Comparison of ENCODE assay signal across 1 cellular context in the genomic region with DNA sequence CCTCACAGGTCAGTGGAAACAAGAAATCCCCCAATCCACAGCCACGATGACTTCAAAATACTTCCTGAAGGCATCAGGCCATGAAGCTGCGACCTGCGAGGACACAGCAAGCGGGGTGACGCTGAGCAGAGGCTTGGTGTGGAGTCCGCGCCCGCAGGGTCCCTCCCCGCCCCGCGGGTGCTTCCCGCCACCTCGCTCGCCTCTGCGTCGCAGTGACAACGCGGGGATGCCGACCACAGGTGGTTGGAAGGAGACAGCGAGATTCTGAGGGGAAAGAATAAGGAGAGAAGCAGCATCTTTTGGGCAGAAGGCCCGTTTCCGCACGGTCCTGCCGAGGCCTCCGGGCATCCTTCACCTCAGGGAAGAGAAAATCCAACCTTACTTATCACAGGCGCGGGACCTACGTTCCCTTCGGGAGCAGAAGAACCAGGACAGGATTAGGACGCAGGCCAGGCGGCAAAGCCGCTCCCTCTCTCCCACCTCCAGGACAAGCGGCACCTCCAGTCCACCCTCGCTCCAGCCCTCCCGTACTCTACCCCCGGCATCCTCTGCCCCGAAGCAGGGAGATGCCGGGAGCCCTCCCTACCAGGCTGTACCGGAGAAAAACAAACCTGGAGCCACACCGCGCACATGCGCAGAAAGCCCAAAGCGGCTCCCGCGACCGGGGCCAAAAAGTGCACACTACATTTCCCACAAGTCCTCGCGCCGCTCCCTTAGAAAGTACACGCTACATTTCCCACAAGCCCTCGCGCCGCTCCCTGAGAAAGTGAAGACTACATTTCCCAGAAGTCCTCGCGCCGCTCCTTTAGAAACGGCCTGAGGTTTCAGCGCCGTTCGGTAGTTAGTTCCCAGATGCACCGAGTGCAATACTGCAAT.
TF ChIP-seq lines count a peak whose summit lies in the region.

No MANE protein-coding gene starts in this region.

TF ChIP-seq in K562, 482 proteins besides CTCF, POLR2A, EP300 and RAD21 (continued from another document):
- TF ChIP-seq, protein P1, sequence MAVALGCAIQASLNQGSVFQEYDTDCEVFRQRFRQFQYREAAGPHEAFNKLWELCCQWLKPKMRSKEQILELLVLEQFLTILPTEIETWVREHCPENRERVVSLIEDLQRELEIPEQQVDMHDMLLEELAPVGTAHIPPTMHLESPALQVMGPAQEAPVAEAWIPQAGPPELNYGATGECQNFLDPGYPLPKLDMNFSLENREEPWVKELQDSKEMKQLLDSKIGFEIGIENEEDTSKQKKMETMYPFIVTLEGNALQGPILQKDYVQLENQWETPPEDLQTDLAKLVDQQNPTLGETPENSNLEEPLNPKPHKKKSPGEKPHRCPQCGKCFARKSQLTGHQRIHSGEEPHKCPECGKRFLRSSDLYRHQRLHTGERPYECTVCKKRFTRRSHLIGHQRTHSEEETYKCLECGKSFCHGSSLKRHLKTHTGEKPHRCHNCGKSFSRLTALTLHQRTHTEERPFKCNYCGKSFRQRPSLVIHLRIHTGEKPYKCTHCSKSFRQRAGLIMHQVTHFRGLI (CRISPR knock-in tag; IDR thresholded peaks at IDR 0.05): no peak
- peak; percentile 89 for TF ChIP-seq ZNF766 (CRISPR knock-in tag; conservative IDR thresholded peaks at IDR 0.05)
- peak; percentile 77 for TF ChIP-seq TBP (optimal IDR thresholded peaks at IDR 0.05; ENCODE audit: low read depth, low read length)
- TF ChIP-seq, protein P2, sequence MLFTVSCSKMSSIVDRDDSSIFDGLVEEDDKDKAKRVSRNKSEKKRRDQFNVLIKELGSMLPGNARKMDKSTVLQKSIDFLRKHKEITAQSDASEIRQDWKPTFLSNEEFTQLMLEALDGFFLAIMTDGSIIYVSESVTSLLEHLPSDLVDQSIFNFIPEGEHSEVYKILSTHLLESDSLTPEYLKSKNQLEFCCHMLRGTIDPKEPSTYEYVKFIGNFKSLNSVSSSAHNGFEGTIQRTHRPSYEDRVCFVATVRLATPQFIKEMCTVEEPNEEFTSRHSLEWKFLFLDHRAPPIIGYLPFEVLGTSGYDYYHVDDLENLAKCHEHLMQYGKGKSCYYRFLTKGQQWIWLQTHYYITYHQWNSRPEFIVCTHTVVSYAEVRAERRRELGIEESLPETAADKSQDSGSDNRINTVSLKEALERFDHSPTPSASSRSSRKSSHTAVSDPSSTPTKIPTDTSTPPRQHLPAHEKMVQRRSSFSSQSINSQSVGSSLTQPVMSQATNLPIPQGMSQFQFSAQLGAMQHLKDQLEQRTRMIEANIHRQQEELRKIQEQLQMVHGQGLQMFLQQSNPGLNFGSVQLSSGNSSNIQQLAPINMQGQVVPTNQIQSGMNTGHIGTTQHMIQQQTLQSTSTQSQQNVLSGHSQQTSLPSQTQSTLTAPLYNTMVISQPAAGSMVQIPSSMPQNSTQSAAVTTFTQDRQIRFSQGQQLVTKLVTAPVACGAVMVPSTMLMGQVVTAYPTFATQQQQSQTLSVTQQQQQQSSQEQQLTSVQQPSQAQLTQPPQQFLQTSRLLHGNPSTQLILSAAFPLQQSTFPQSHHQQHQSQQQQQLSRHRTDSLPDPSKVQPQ (CRISPR knock-in tag; IDR thresholded peaks at IDR 0.05; ENCODE audit: borderline replicate concordance): no peak
- no peak for TF ChIP-seq NCOA2 (IDR thresholded peaks at IDR 0.05; ENCODE audit: partially characterized antibody in 2 of 2)
- TF ChIP-seq, protein P3, sequence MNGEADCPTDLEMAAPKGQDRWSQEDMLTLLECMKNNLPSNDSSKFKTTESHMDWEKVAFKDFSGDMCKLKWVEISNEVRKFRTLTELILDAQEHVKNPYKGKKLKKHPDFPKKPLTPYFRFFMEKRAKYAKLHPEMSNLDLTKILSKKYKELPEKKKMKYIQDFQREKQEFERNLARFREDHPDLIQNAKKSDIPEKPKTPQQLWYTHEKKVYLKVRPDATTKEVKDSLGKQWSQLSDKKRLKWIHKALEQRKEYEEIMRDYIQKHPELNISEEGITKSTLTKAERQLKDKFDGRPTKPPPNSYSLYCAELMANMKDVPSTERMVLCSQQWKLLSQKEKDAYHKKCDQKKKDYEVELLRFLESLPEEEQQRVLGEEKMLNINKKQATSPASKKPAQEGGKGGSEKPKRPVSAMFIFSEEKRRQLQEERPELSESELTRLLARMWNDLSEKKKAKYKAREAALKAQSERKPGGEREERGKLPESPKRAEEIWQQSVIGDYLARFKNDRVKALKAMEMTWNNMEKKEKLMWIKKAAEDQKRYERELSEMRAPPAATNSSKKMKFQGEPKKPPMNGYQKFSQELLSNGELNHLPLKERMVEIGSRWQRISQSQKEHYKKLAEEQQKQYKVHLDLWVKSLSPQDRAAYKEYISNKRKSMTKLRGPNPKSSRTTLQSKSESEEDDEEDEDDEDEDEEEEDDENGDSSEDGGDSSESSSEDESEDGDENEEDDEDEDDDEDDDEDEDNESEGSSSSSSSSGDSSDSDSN (IDR thresholded peaks at IDR 0.05; ENCODE audit: borderline replicate concordance in 1 of 2, low read depth in 2 of 2, low read length in 2 of 2): 0 out of 4 replicates have a peak, but pooled peaks of 1 of the 2 experiments have one; percentile 14
- peak; percentile 90 to 93 for TF ChIP-seq SIX5 (IDR thresholded peaks at IDR 0.05; ENCODE audit: borderline replicate concordance in 1 of 2, insufficient read depth in 1 of 2, low read depth in 1 of 2, low read length in 2 of 2)
- TF ChIP-seq NCOA1 (IDR thresholded peaks at IDR 0.05; ENCODE audit: low read depth): no peak
- TF ChIP-seq, protein P4, sequence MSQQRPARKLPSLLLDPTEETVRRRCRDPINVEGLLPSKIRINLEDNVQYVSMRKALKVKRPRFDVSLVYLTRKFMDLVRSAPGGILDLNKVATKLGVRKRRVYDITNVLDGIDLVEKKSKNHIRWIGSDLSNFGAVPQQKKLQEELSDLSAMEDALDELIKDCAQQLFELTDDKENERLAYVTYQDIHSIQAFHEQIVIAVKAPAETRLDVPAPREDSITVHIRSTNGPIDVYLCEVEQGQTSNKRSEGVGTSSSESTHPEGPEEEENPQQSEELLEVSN (IDR thresholded peaks at IDR 0.05; ENCODE audit: borderline replicate concordance in 1 of 2, extremely low read depth in 1 of 2, insufficient read depth in 1 of 2, insufficient read length in 1 of 2, low read depth in 1 of 2, low read length in 1 of 2, poor library complexity in 1 of 2, severe bottlenecking in 1 of 2): peak; percentile 97 to 99
- 0 out of 2 replicates have a peak, but pooled peaks have one; percentile 18 for TF ChIP-seq TCF7L2 (IDR thresholded peaks at IDR 0.05; ENCODE audit: low read depth, low read length)
- no peak for TF ChIP-seq ZNF668 (CRISPR knock-in tag; IDR thresholded peaks at IDR 0.05)
- TF ChIP-seq NFE2 (IDR thresholded peaks at IDR 0.05; ENCODE audit: low read depth): no peak
- TF ChIP-seq, protein P5, sequence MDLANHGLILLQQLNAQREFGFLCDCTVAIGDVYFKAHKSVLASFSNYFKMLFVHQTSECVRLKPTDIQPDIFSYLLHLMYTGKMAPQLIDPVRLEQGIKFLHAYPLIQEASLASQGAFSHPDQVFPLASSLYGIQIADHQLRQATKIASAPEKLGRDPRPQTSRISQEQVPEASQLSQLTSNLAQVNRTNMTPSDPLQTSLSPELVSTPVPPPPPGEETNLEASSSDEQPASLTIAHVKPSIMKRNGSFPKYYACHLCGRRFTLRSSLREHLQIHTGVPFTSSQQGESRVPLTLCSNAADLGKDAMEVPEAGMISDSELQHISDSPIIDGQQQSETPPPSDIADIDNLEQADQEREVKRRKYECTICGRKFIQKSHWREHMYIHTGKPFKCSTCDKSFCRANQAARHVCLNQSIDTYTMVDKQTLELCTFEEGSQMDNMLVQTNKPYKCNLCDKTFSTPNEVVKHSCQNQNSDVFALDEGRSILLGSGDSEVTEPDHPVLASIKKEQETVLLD (IDR thresholded peaks at IDR 0.05): peak; percentile 93
- TF ChIP-seq SOX6 (IDR thresholded peaks at IDR 0.05): 0 out of 2 replicates have a peak, but pooled peaks have one; percentile 24
- TF ChIP-seq ADNP (tag; IDR thresholded peaks at IDR 0.05): no peak
- no peak for TF ChIP-seq TAL1 (IDR thresholded peaks at IDR 0.05)
- no peak for TF ChIP-seq HNRNPK (IDR thresholded peaks at IDR 0.05; ENCODE audit: low read depth, low read length, poor library complexity, severe bottlenecking)
- no peak for TF ChIP-seq EWSR1 (IDR thresholded peaks at IDR 0.05; ENCODE audit: borderline replicate concordance, low read depth, partially characterized antibody)
- TF ChIP-seq ZNF79 (CRISPR knock-in tag; IDR thresholded peaks at IDR 0.05; ENCODE audit: low read depth): no peak
- peak; percentile 83 for TF ChIP-seq RBFOX2 (IDR thresholded peaks at IDR 0.05; ENCODE audit: low read depth, low read length)
- TF ChIP-seq ZBTB17 (CRISPR knock-in tag; IDR thresholded peaks at IDR 0.05): no peak
- TF ChIP-seq ZNF408 (CRISPR knock-in tag; IDR thresholded peaks at IDR 0.05; ENCODE audit: low read depth): no peak
- peak; percentile 18; the same call in 1 of the 2 replicates for TF ChIP-seq NR2C1 (IDR thresholded peaks at IDR 0.05)
- peak; percentile 82 for TF ChIP-seq NR2C1 (tag; IDR thresholded peaks at IDR 0.05)
- no peak for TF ChIP-seq HOXB6 (CRISPR knock-in tag; IDR thresholded peaks at IDR 0.05; ENCODE audit: borderline replicate concordance)
- peak; percentile 87; the same call in 1 of the 2 replicates for TF ChIP-seq MBD2 (IDR thresholded peaks at IDR 0.05; ENCODE audit: borderline replicate concordance, low read depth)
- TF ChIP-seq RBM39 (optimal IDR thresholded peaks at IDR 0.05; ENCODE audit: low read depth, low read length): no peak
- TF ChIP-seq, protein P6, sequence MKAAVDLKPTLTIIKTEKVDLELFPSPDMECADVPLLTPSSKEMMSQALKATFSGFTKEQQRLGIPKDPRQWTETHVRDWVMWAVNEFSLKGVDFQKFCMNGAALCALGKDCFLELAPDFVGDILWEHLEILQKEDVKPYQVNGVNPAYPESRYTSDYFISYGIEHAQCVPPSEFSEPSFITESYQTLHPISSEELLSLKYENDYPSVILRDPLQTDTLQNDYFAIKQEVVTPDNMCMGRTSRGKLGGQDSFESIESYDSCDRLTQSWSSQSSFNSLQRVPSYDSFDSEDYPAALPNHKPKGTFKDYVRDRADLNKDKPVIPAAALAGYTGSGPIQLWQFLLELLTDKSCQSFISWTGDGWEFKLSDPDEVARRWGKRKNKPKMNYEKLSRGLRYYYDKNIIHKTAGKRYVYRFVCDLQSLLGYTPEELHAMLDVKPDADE (conservative IDR thresholded peaks at IDR 0.05; ENCODE audit: control insufficient read depth, low read depth, low read length): peak; percentile 97
- peak; percentile 41; the same call in 1 of the 2 replicates for TF ChIP-seq RB1 (IDR thresholded peaks at IDR 0.05; ENCODE audit: low read depth)
- no peak for TF ChIP-seq CCNT2 (IDR thresholded peaks at IDR 0.05; ENCODE audit: borderline replicate concordance, extremely low read depth, insufficient read length, low read depth, low read length)
- TF ChIP-seq, protein P7, sequence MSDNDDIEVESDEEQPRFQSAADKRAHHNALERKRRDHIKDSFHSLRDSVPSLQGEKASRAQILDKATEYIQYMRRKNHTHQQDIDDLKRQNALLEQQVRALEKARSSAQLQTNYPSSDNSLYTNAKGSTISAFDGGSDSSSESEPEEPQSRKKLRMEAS (CRISPR knock-in tag; IDR thresholded peaks at IDR 0.05): peak; percentile 82
- peak; percentile 60; the same call in 1 of the 2 replicates for TF ChIP-seq ZNF175 (CRISPR knock-in tag; IDR thresholded peaks at IDR 0.05; ENCODE audit: low read depth)
- peak; percentile 51; the same call in 1 of the 2 replicates for TF ChIP-seq GABPB1 (CRISPR knock-in tag; IDR thresholded peaks at IDR 0.05)
- TF ChIP-seq KDM5B (IDR thresholded peaks at IDR 0.05; ENCODE audit: insufficient replicate concordance, low read depth, low read length): peak; percentile 39
- 0 out of 4 replicates have a peak, but pooled peaks of 1 of the 2 experiments have one; percentile 55 for TF ChIP-seq TEAD1 (CRISPR knock-in tag; IDR thresholded peaks at IDR 0.05)
- 0 out of 2 replicates have a peak, but pooled peaks have one; percentile 76 for TF ChIP-seq ZNF431 (CRISPR knock-in tag; IDR thresholded peaks at IDR 0.05)
- TF ChIP-seq, protein P8, sequence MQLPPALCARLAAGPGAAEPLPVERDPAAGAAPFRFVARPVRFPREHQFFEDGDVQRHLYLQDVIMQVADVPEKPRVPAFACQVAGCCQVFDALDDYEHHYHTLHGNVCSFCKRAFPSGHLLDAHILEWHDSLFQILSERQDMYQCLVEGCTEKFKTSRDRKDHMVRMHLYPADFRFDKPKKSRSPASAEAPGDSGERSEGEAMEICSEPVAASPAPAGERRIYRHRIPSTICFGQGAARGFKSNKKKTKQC (CRISPR knock-in tag; IDR thresholded peaks at IDR 0.05): peak; percentile 68; the same call in 1 of the 2 replicates
- TF ChIP-seq FOXK1 (CRISPR knock-in tag; IDR thresholded peaks at IDR 0.05; ENCODE audit: borderline replicate concordance): 0 out of 2 replicates have a peak, but pooled peaks have one; percentile 15
- no peak for TF ChIP-seq RBM34 (IDR thresholded peaks at IDR 0.05; ENCODE audit: borderline replicate concordance, insufficient read depth, low read length)
- TF ChIP-seq MAFG (tag; conservative IDR thresholded peaks at IDR 0.05): no peak
- TF ChIP-seq MYC (IDR thresholded peaks at IDR 0.05; ENCODE audit: low read depth, low read length): peak; percentile 64
- TF ChIP-seq MYC (CRISPR knock-in tag; IDR thresholded peaks at IDR 0.05; ENCODE audit: borderline replicate concordance, low read depth): no peak
- 0 out of 2 replicates have a peak, but pooled peaks have one; percentile 47 for TF ChIP-seq ZNF395 (CRISPR knock-in tag; IDR thresholded peaks at IDR 0.05)
- TF ChIP-seq POLR2G (IDR thresholded peaks at IDR 0.05; ENCODE audit: low read depth, low read length): peak; percentile 84
- TF ChIP-seq MAZ (CRISPR knock-in tag; conservative IDR thresholded peaks at IDR 0.05 in 1 of 2, IDR thresholded peaks at IDR 0.05 in 1 of 2): peak; percentile 12 to 19; a peak in 1 of 4 replicates
- TF ChIP-seq MEF2A (IDR thresholded peaks at IDR 0.05; ENCODE audit: control insufficient read depth, low read depth, low read length): no peak
- TF ChIP-seq, protein P9, sequence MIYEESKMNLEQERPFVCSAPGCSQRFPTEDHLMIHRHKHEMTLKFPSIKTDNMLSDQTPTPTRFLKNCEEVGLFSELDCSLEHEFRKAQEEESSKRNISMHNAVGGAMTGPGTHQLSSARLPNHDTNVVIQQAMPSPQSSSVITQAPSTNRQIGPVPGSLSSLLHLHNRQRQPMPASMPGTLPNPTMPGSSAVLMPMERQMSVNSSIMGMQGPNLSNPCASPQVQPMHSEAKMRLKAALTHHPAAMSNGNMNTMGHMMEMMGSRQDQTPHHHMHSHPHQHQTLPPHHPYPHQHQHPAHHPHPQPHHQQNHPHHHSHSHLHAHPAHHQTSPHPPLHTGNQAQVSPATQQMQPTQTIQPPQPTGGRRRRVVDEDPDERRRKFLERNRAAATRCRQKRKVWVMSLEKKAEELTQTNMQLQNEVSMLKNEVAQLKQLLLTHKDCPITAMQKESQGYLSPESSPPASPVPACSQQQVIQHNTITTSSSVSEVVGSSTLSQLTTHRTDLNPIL (CRISPR knock-in tag; IDR thresholded peaks at IDR 0.05): no peak
- TF ChIP-seq CREM (IDR thresholded peaks at IDR 0.05; ENCODE audit: low read depth): peak; percentile 96
